In genomic region chr5:142295084-142295758, GRCh38 we compare ENCODE assay signal across 1 cellular context.
A peak's percentile ranks its signal among the peaks of the same experiment; 100 is the strongest.
TF ChIP-seq lines count a peak whose summit lies in the region.

No MANE protein-coding gene starts in this region.

TF ChIP-seq in WTC11, 78 proteins besides CTCF, POLR2A, EP300 and RAD21 (continued from another document):
- TF ChIP-seq ZNF281 (CRISPR knock-in tag; IDR thresholded peaks at IDR 0.05) = no peak
- TF ChIP-seq ZNF423 (CRISPR knock-in tag; IDR thresholded peaks at IDR 0.05) = peak; percentile 21; the same call in 1 of the 2 replicates
